Comparison of ENCODE assay signal across 2 cellular contexts in the genomic region with DNA sequence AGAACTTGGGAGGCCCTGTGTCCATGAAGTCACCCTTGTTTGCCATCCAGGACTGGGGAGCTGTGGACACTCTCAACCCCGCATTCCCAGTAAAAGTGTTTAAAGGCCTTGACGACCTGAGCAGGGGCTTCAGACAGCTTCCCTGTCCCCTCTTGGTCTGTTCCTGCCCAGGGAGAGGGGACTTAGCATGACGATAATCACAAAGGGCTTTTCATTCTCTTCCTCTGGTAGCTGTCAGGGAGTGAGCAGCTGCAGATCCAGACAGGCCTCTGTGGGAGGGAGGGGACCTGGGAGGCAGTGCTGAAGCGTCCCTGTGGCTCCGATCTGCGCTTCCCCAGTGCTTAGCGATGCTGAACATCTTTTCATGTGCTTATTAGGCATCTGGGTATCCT.
TF ChIP-seq lines count a peak whose summit lies in the region.

No MANE protein-coding gene starts in this region.

TF ChIP-seq in SK-N-SH treated with all-trans-retinoic acid at 6 μM for 48 hours, 23 proteins besides CTCF, POLR2A, EP300 and RAD21 (continued from another document):
- TF ChIP-seq, protein P1, sequence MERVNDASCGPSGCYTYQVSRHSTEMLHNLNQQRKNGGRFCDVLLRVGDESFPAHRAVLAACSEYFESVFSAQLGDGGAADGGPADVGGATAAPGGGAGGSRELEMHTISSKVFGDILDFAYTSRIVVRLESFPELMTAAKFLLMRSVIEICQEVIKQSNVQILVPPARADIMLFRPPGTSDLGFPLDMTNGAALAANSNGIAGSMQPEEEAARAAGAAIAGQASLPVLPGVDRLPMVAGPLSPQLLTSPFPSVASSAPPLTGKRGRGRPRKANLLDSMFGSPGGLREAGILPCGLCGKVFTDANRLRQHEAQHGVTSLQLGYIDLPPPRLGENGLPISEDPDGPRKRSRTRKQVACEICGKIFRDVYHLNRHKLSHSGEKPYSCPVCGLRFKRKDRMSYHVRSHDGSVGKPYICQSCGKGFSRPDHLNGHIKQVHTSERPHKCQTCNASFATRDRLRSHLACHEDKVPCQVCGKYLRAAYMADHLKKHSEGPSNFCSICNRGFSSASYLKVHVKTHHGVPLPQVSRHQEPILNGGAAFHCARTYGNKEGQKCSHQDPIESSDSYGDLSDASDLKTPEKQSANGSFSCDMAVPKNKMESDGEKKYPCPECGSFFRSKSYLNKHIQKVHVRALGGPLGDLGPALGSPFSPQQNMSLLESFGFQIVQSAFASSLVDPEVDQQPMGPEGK (CRISPR knock-in tag; IDR thresholded peaks at IDR 0.05; ENCODE audit: borderline replicate concordance) = no peak
- TF ChIP-seq, protein P2, sequence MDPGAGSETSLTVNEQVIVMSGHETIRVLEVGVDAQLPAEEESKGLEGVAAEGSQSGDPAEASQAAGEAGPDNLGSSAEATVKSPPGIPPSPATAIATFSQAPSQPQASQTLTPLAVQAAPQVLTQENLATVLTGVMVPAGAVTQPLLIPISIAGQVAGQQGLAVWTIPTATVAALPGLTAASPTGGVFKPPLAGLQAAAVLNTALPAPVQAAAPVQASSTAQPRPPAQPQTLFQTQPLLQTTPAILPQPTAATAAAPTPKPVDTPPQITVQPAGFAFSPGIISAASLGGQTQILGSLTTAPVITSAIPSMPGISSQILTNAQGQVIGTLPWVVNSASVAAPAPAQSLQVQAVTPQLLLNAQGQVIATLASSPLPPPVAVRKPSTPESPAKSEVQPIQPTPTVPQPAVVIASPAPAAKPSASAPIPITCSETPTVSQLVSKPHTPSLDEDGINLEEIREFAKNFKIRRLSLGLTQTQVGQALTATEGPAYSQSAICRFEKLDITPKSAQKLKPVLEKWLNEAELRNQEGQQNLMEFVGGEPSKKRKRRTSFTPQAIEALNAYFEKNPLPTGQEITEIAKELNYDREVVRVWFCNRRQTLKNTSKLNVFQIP (CRISPR knock-in tag; IDR thresholded peaks at IDR 0.05; ENCODE audit: borderline replicate concordance, low read depth) = no peak
- TF ChIP-seq BACH2 (CRISPR knock-in tag; IDR thresholded peaks at IDR 0.05; ENCODE audit: borderline replicate concordance) (no peak), ZNF70 (CRISPR knock-in tag; IDR thresholded peaks at IDR 0.05) (no peak), OSR1 (CRISPR knock-in tag; IDR thresholded peaks at IDR 0.05) (no peak), PPARA (CRISPR knock-in tag; IDR thresholded peaks at IDR 0.05; ENCODE audit: borderline replicate concordance) (no peak), ARNTL (CRISPR knock-in tag; IDR thresholded peaks at IDR 0.05; ENCODE audit: borderline replicate concordance, low read depth) (no peak), ZC3H10 (CRISPR knock-in tag; IDR thresholded peaks at IDR 0.05) (no peak), ESRRG (CRISPR knock-in tag; IDR thresholded peaks at IDR 0.05) (no peak), GLIS3 (CRISPR knock-in tag; IDR thresholded peaks at IDR 0.05) (no peak), TOX (CRISPR knock-in tag; IDR thresholded peaks at IDR 0.05; ENCODE audit: borderline replicate concordance) (no peak), CSDC2 (CRISPR knock-in tag; IDR thresholded peaks at IDR 0.05) (no peak), ZFP3 (CRISPR knock-in tag; IDR thresholded peaks at IDR 0.05) (no peak), SNAI2 (CRISPR knock-in tag; IDR thresholded peaks at IDR 0.05) (no peak)
- TF ChIP-seq, protein P3, sequence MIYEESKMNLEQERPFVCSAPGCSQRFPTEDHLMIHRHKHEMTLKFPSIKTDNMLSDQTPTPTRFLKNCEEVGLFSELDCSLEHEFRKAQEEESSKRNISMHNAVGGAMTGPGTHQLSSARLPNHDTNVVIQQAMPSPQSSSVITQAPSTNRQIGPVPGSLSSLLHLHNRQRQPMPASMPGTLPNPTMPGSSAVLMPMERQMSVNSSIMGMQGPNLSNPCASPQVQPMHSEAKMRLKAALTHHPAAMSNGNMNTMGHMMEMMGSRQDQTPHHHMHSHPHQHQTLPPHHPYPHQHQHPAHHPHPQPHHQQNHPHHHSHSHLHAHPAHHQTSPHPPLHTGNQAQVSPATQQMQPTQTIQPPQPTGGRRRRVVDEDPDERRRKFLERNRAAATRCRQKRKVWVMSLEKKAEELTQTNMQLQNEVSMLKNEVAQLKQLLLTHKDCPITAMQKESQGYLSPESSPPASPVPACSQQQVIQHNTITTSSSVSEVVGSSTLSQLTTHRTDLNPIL (CRISPR knock-in tag; IDR thresholded peaks at IDR 0.05; ENCODE audit: low read depth) = no peak
- TF ChIP-seq, protein P4, sequence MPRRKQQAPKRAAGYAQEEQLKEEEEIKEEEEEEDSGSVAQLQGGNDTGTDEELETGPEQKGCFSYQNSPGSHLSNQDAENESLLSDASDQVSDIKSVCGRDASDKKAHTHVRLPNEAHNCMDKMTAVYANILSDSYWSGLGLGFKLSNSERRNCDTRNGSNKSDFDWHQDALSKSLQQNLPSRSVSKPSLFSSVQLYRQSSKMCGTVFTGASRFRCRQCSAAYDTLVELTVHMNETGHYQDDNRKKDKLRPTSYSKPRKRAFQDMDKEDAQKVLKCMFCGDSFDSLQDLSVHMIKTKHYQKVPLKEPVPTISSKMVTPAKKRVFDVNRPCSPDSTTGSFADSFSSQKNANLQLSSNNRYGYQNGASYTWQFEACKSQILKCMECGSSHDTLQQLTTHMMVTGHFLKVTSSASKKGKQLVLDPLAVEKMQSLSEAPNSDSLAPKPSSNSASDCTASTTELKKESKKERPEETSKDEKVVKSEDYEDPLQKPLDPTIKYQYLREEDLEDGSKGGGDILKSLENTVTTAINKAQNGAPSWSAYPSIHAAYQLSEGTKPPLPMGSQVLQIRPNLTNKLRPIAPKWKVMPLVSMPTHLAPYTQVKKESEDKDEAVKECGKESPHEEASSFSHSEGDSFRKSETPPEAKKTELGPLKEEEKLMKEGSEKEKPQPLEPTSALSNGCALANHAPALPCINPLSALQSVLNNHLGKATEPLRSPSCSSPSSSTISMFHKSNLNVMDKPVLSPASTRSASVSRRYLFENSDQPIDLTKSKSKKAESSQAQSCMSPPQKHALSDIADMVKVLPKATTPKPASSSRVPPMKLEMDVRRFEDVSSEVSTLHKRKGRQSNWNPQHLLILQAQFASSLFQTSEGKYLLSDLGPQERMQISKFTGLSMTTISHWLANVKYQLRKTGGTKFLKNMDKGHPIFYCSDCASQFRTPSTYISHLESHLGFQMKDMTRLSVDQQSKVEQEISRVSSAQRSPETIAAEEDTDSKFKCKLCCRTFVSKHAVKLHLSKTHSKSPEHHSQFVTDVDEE (CRISPR knock-in tag; IDR thresholded peaks at IDR 0.05) = no peak

TF ChIP-seq in K562, 482 proteins besides CTCF, POLR2A, EP300 and RAD21 (continued from another document):
- TF ChIP-seq, protein P5, sequence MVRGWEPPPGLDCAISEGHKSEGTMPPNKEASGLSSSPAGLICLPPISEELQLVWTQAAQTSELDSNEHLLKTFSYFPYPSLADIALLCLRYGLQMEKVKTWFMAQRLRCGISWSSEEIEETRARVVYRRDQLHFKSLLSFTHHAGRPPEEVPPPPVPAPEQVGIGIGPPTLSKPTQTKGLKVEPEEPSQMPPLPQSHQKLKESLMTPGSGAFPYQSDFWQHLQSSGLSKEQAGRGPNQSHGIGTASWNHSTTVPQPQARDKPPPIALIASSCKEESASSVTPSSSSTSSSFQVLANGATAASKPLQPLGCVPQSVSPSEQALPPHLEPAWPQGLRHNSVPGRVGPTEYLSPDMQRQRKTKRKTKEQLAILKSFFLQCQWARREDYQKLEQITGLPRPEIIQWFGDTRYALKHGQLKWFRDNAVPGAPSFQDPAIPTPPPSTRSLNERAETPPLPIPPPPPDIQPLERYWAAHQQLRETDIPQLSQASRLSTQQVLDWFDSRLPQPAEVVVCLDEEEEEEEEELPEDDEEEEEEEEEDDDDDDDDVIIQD (CRISPR knock-in tag; IDR thresholded peaks at IDR 0.05) = no peak
- TF ChIP-seq SNRNP70 (optimal IDR thresholded peaks at IDR 0.05; ENCODE audit: low read depth, low read length) = no peak
- no peak for TF ChIP-seq SREBF2 (CRISPR knock-in tag; IDR thresholded peaks at IDR 0.05)
